In genomic region chr12:103313894-103314293, GRCh38 we compare ENCODE assay signal across 18 cellular contexts.
"Had no signal": no experiment of that assay in that cellular context is flagged by ENCODE, and none has a peak within 500 bp of the region (broad histone marks: within the 10 kb centered on the region; RNA-seq: fewer than 3 reads in every experiment).

No MANE protein-coding gene starts in this region.

- H3K27me3 ChIP-seq: brain microvascular endothelial cell, esophagus squamous epithelium, sigmoid colon, spleen, tibial nerve, vagina had no signal

- H3K36me3 ChIP-seq: brain microvascular endothelial cell, esophagus squamous epithelium, left ventricle myocardium inferior, sigmoid colon, tibial nerve, vagina had no signal

- DNase-seq: activated effector memory CD4-positive, alpha-beta T cell treated with Interleukin-2 at 50 U/mL for 16 hours; activated T-cell treated with anti-CD3 and anti-CD28 coated beads, Interleukin-2, amount 50 U/mL, for 1 hour; brain microvascular endothelial cell; cortex of kidney; effector CD4-positive, alpha-beta T cell; esophagus squamous epithelium; glutamatergic neuron; hypothalamus; left ventricle myocardium inferior; mesenchymal stem cell; naive thymus-derived CD8-positive, alpha-beta T cell; sigmoid colon; spleen; stimulated activated CD4-positive, alpha-beta T cell treated with anti-CD3 and anti-CD28 coated beads, Interleukin-2, amount 100 ng/mL, for 24 hours; substantia nigra; T-helper 17 cell had no signal

- H3K4me3 ChIP-seq: esophagus squamous epithelium, left ventricle myocardium inferior, sigmoid colon, spleen, tibial nerve, vagina had no signal

- ATAC-seq: naive thymus-derived CD8-positive, alpha-beta T cell; T-helper 17 cell had no signal
